In the genomic region with DNA sequence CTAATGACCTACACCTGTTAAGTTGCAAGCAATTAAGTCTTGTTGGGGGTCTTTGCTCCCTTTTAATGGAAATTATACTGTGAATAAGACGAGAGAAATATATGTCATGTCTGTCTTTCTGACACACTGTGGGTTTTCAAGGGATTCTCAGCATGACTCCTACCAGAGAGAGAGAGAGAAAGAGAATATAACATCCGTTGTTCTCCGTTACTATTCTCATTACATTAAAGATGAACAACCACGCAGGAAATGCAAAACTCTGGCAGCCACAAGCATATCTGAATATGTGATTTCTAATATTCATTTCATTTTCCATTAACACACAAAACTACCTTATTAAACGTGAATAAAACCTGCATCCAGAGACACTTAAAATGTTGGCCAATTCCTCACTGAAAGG, we compare ENCODE assay signal across 8 cellular contexts.
A peak's percentile ranks its signal among the peaks of the same experiment; 100 is the strongest.
DNase-seq lines count a peak whose midpoint lies in the region; ATAC-seq, FAIRE-seq and TF ChIP-seq lines count a peak whose summit lies in the region.
"Had no signal": no experiment of that assay in that cellular context is flagged by ENCODE, and none has a peak within 500 bp of the region (broad histone marks: within the 10 kb centered on the region; RNA-seq: fewer than 3 reads in every experiment).

No MANE protein-coding gene starts in this region.

- no TSS peak for BruUV-seq in GM12878 (replicated peaks; lab: Mats Ljungman, UMichigan)

- peak overlapping the region; percentile 7 for H3K9ac ChIP-seq in GM12878 (ENCODE audit: control insufficient read depth, insufficient read depth, low read length)

- H4K20me1 ChIP-seq in GM12878 (ENCODE audit: control insufficient read depth, insufficient read depth): no peaks in the 10 kb centered on the region

- RAD21 ChIA-PET in GM12878 (lab: Charles Lee; ENCODE audit: unreplicated experiment): interaction anchor here (1.2 to 7.4 kb wide), 9 partner anchors 15 to 210 kb away, joined by 3 to 41 read pairs (median 13); a partner anchor contains a TSS

- POLR2A ChIA-PET in GM12878 (lab: Charles Lee): interaction anchor here (0.7 to 2.1 kb wide), 5 partner anchors 26 to 66 kb away, joined by 3 to 7 read pairs (median 3); no protein-coding TSS in a partner anchor

- in situ Hi-C loops in GM12878 (cut with MboI): no loop called here

- TF ChIP-seq POLR2A in GM12878 (IDR thresholded peaks at IDR 0.05; ENCODE audit: low read depth, low read length): no peak

- intact Hi-C loops in GM12878 (cut with micrococcal nuclease; ENCODE audit: unreplicated experiment): loop anchor here (5.0 kb wide), 1 partner anchor 34 kb away; no protein-coding TSS in a partner anchor

- TF ChIP-seq CTCF in GM12878 (IDR thresholded peaks at IDR 0.05 in 2 of 3, conservative IDR thresholded peaks at IDR 0.05 in 1 of 3; ENCODE audit: control insufficient read depth in 2 of 3, extremely low read depth in 1 of 3, insufficient read depth in 1 of 3, low read depth in 3 of 3, low read length in 3 of 3): no peak
- no peak for TF ChIP-seq CTCF in foreskin fibroblast (IDR thresholded peaks at IDR 0.05; ENCODE audit: low read depth, low read length)

- H2AFZ ChIP-seq in GM12878 (ENCODE audit: control insufficient read depth, low read depth, low read length): peak overlapping the region; percentile 3

- DNase-seq in GM12878 (ENCODE audit: low read depth, low spot score) (no peak), pons (ENCODE audit: low spot score) (peak; percentile 50), NCI-H748 (lab: John Stamatoyannopoulos, UW; ENCODE audit: unreplicated experiment) (no peak), foreskin fibroblast (no peak)
- DNase-seq: GF-D8 had no signal

- TF ChIP-seq RAD21 in GM12878 (IDR thresholded peaks at IDR 0.05; ENCODE audit: insufficient read depth, low read depth, low read length): no peak

- H3K27me3 ChIP-seq in GM12878 (replicated peaks in 1 of 2; ENCODE audit: control insufficient read depth in 2 of 2, insufficient read depth in 2 of 2, low read length in 1 of 2): no peaks in the 10 kb centered on the region

- H3K4me2 ChIP-seq in GM12878 (ENCODE audit: control insufficient read depth, insufficient read depth): peak overlapping the region; percentile 24

- no peaks in the 10 kb centered on the region; the same call in 1 of the 2 replicates for H3K79me2 ChIP-seq in GM12878 (ENCODE audit: control insufficient read depth, insufficient read depth, low read length)

- no peak for FAIRE-seq in GM12878 (lab: Jason Lieb, UNC)

- SMC1A ChIA-PET in GM12878 (lab: Charles Lee; ENCODE audit: uncharacterized antibody, unreplicated experiment): interaction anchor here (0.7 to 11.4 kb wide), 17 partner anchors 10 to 178 kb away, joined by 3 to 132 read pairs (median 7); no protein-coding TSS in a partner anchor

- H3K36me3 ChIP-seq in GM12878 (ENCODE audit: control insufficient read depth in 2 of 2, insufficient read depth in 2 of 2, low read length in 1 of 2): no peaks in the 10 kb centered on the region

- peak overlapping the region; percentile 14 for H3K27ac ChIP-seq in GM12878 (ENCODE audit: control insufficient read depth, insufficient read depth)

- no peaks in the 10 kb centered on the region for H3K9me3 ChIP-seq in GM12878 (replicated peaks; ENCODE audit: control insufficient read depth, insufficient read depth, low read length)

- CTCF ChIA-PET in GM12878 (lab: Yijun Ruan, JAX): interaction anchor here (1.0 to 2.5 kb wide), 6 partner anchors 24 to 80 kb away, joined by 3 to 11 read pairs (median 3); no protein-coding TSS in a partner anchor

- ATAC-seq in GM18511 (IDR thresholded peaks at IDR 0.05; ENCODE audit: unreplicated experiment) (peak; percentile 24), HG02870 (IDR thresholded peaks at IDR 0.05; ENCODE audit: unreplicated experiment) (peak; percentile 31), GM12878 (no peak), GM21825 (IDR thresholded peaks at IDR 0.05; ENCODE audit: unreplicated experiment) (no peak)

- TF ChIP-seq EP300 in GM12878 (IDR thresholded peaks at IDR 0.05; ENCODE audit: borderline replicate concordance in 1 of 2, control insufficient read depth in 1 of 2, low read depth in 2 of 2, low read length in 2 of 2): no peak

- 19% methylated on average over 5 of the region's 5 CpGs for WGBS in GM12878 (ENCODE audit: insufficient coverage, insufficient replicate concordance, low lambda C conversion rate, missing lambda C conversion rate)

- H3K4me3 ChIP-seq in GM12878: peak overlapping the region; percentile 72
- no peak overlapping the region for H3K4me3 ChIP-seq in foreskin fibroblast (ENCODE audit: low read depth in 1 of 2, low read length in 2 of 2)

- peaks cover 8% of the 10 kb centered on the region for H3K4me1 ChIP-seq in GM12878 (ENCODE audit: control insufficient read depth, insufficient read depth, low read length)

TF ChIP-seq in GM12878, 131 proteins besides CTCF, POLR2A, EP300 and RAD21:
- TF ChIP-seq TAF1 (IDR thresholded peaks at IDR 0.05; ENCODE audit: borderline replicate concordance, low read depth, low read length): no peak

Comparison
In these comparisons a context has a peak if more than half of its experiments do, and no peak if none do; other contexts are left out.
1. ATAC-seq: peak in GM18511 (single experiment) and HG02870 (single experiment); none in GM12878 (single experiment) and GM21825 (single experiment).